Comparison of ENCODE assay signal across 1 cellular context in genomic region chr3:10248184-10248983, GRCh38.
TF ChIP-seq lines count a peak whose summit lies in the region.

TSS of gene TATDN2 (plus strand) at chr3:10248459. CDS start at chr3:10249201, 742 bp downstream.

TF ChIP-seq in H1, 55 proteins besides CTCF, POLR2A, EP300 and RAD21 (continued from another document):
- TF ChIP-seq SIN3A (conservative IDR thresholded peaks at IDR 0.05 in 1 of 2, IDR thresholded peaks at IDR 0.05 in 1 of 2; ENCODE audit: low read depth in 1 of 2, low read length in 2 of 2) (peak in 1 of 2 experiments; percentile 61; a peak in 1 of 4 replicates), GTF2F1 (IDR thresholded peaks at IDR 0.05; ENCODE audit: borderline replicate concordance, low read depth, low read length) (peak; percentile 75; the same call in 1 of the 2 replicates), MAX (IDR thresholded peaks at IDR 0.05) (peak; percentile 99), CREB1 (IDR thresholded peaks at IDR 0.05) (peak; percentile 77), SP4 (IDR thresholded peaks at IDR 0.05; ENCODE audit: low read length) (peak; percentile 57; the same call in 1 of the 2 replicates), SIX5 (IDR thresholded peaks at IDR 0.05; ENCODE audit: low read depth, low read length) (no peak), TBP (IDR thresholded peaks at IDR 0.05; ENCODE audit: low read depth, low read length) (peak; percentile 68), SP1 (IDR thresholded peaks at IDR 0.05; ENCODE audit: low read depth, low read length) (peak; percentile 74), ZNF274 (IDR thresholded peaks at IDR 0.05; ENCODE audit: borderline replicate concordance, extremely low read depth, low read length) (no peak), TAF7 (optimal IDR thresholded peaks at IDR 0.05; ENCODE audit: borderline replicate concordance, low read depth, low read length) (peak; percentile 66), POLR2AphosphoS5 (IDR thresholded peaks at IDR 0.05; ENCODE audit: low read depth, low read length) (peak; percentile 76), USF2 (IDR thresholded peaks at IDR 0.05; ENCODE audit: low read length) (peak; percentile 78), TCF12 (IDR thresholded peaks at IDR 0.05; ENCODE audit: low read depth, low read length) (peak; percentile 94), CHD2 (IDR thresholded peaks at IDR 0.05; ENCODE audit: low read length) (peak; percentile 60; the same call in 1 of the 2 replicates), KDM1A (IDR thresholded peaks at IDR 0.05; ENCODE audit: borderline replicate concordance, low read length) (no peak), CTBP2 (IDR thresholded peaks at IDR 0.05; ENCODE audit: borderline replicate concordance, insufficient read depth, insufficient read length, low read length) (no peak), NANOG (IDR thresholded peaks at IDR 0.05; ENCODE audit: insufficient read depth, low read depth, low read length, poor library complexity, severe bottlenecking) (no peak), TAF1 (IDR thresholded peaks at IDR 0.05; ENCODE audit: low read depth, low read length) (peak; percentile 82), PHF8 (conservative IDR thresholded peaks at IDR 0.05; ENCODE audit: low read depth, low read length) (peak; percentile 48), E2F6 (IDR thresholded peaks at IDR 0.05) (peak; percentile 98)
